In the genomic region with DNA sequence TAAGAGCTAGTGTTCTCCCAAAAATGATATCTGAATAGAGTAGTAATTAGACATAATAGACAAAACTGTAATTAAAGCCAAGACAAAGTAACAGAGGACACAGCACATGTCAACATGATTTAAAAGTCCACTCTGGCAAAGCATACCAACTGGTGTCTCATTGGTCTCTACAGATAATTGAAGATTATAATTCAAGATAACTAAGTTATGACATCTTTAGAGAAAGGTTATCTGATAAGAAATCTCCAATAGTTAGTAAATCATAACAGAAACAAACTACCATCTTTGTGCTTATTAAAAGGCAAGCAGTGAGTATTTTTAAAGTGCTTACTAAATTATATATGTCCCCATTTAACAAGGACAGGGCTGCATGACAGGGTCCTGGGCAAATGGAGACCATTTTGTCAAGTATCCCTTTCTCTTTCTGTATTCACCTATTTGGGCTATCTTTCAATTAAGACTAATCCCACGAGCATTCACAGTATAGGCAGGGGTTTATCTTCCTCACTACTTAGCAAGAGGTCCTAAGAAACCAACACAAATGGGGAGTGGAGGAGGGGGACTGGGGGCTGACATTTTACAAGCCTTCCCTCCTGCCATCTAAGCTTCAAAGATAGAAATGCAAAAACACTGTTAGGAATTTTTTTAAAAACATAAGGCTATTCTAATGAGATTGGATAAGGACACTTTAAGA, we compare ENCODE assay signal across 1 cellular context.
TF ChIP-seq lines count a peak whose summit lies in the region.

No MANE protein-coding gene starts in this region.

TF ChIP-seq in A549, 52 proteins besides CTCF, POLR2A, EP300 and RAD21 (continued from another document):
- no peak for TF ChIP-seq NR3C1 (IDR thresholded peaks at IDR 0.05)
- no peak for TF ChIP-seq RARB (CRISPR knock-in tag; IDR thresholded peaks at IDR 0.05)
- no peak for TF ChIP-seq CHD2 (IDR thresholded peaks at IDR 0.05; ENCODE audit: low read length, partially characterized antibody)
- no peak for TF ChIP-seq NFE2L2 (conservative IDR thresholded peaks at IDR 0.05; ENCODE audit: low read length)
- TF ChIP-seq ZFP36 (IDR thresholded peaks at IDR 0.05; ENCODE audit: borderline replicate concordance, partially characterized antibody): no peak
- TF ChIP-seq HEYL (CRISPR knock-in tag; IDR thresholded peaks at IDR 0.05): no peak
- TF ChIP-seq HOXB5 (CRISPR knock-in tag; IDR thresholded peaks at IDR 0.05): no peak
- no peak for TF ChIP-seq CBX2 (IDR thresholded peaks at IDR 0.05; ENCODE audit: borderline replicate concordance, low read depth)
- TF ChIP-seq PBX3 (IDR thresholded peaks at IDR 0.05): no peak
- no peak for TF ChIP-seq BHLHE40 (IDR thresholded peaks at IDR 0.05; ENCODE audit: low read depth, low read length)
- no peak for TF ChIP-seq PHF8 (IDR thresholded peaks at IDR 0.05; ENCODE audit: borderline replicate concordance, low read depth)
- TF ChIP-seq HDAC2 (IDR thresholded peaks at IDR 0.05): no peak
- no peak for TF ChIP-seq ESRRA (IDR thresholded peaks at IDR 0.05; ENCODE audit: borderline replicate concordance, low read length)
- TF ChIP-seq, protein P1, sequence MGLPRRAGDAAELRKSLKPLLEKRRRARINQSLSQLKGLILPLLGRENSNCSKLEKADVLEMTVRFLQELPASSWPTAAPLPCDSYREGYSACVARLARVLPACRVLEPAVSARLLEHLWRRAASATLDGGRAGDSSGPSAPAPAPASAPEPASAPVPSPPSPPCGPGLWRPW (IDR thresholded peaks at IDR 0.05): no peak
- TF ChIP-seq TP53 (CRISPR knock-in tag; IDR thresholded peaks at IDR 0.05): no peak
- TF ChIP-seq FOSL2 (IDR thresholded peaks at IDR 0.05): no peak
- TF ChIP-seq FOSL2 (CRISPR knock-in tag; IDR thresholded peaks at IDR 0.05): no peak
